ENCODE assay signal across 8 cellular contexts in the genomic region with DNA sequence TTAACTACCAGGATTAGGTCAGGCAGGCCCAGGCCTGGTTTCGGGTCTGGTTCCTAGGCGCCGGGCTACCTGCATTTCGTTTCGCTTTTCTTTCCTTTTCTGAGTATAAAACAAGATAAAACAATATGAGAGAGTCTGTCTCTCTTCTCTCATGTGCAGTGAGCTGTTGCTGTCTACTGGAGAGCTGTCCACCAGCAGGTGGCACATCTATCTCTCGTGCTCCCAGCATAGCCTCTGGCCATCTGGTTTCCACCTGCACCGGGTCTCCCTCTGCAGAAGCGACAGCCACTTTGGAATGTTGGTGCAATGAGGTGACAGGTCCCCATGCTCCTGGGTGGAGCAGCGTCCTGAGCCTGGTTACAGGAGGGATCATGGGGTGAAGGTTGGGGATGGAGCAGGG. TPM values are rescaled to one million over a fixed set of nuclear protein-coding genes. Genes with fewer than 3 reads are reported as not detected.
DNase-seq lines count a peak whose midpoint lies in the region; ATAC-seq and TF ChIP-seq lines count a peak whose summit lies in the region.

No MANE protein-coding gene starts in this region.

- H3K36me3 Mint-ChIP-seq in activated CD4-positive, alpha-beta T cell treated with anti-CD3 and anti-CD28 coated beads, Interleukin-2, amount 10 ng/mL, durations not matched to agents 7 days and 5 days (ENCODE audit: low read depth), result no peaks in the 10 kb centered on the region
- H3K36me3 Mint-ChIP-seq in natural killer cell treated with Interleukin-12 subunit alpha and Interleukin-12 subunit beta and Interleukin-15 and Interleukin-18, amount 100 ng/mL, for 72 hours, result no peaks in the 10 kb centered on the region

- TF ChIP-seq CTCF in esophagus muscularis mucosa (IDR thresholded peaks at IDR 0.05), result peak; percentile 55 to 69 (median 66)

- H3K27me3 Mint-ChIP-seq in activated CD4-positive, alpha-beta T cell treated with anti-CD3 and anti-CD28 coated beads, Interleukin-2, amount 10 ng/mL, durations not matched to agents 7 days and 5 days, result no peaks in the 10 kb centered on the region
- H3K27me3 Mint-ChIP-seq in natural killer cell treated with Interleukin-12 subunit alpha and Interleukin-12 subunit beta and Interleukin-15 and Interleukin-18, amount 100 ng/mL, for 72 hours, result peaks cover 12 to 13% of the 10 kb centered on the region in 2 donors

- H3K36me3 ChIP-seq in esophagus muscularis mucosa, result no peaks in the 10 kb centered on the region

- POLR2A ChIA-PET in activated CD4-positive, alpha-beta T cell treated with anti-CD3 and anti-CD28 coated beads, Interleukin-2, amount 10 ng/mL, durations not matched to agents 7 days and 5 days (lab: Charles Lee), result no interaction called here

- CTCF ChIA-PET in activated CD4-positive, alpha-beta T cell treated with anti-CD3 and anti-CD28 coated beads, Interleukin-2, amount 10 ng/mL, durations not matched to agents 7 days and 5 days (lab: Charles Lee), result no interaction called here

- intact Hi-C loops in esophagus muscularis mucosa (cut with DNase I), result loop anchor here (1.0 kb wide), 1 partner anchor 113 kb away; no protein-coding TSS in a partner anchor

- H3K27me3 ChIP-seq in esophagus muscularis mucosa, result no peaks in the 10 kb centered on the region

- WGBS in esophagus muscularis mucosa, result 32% methylated on average over 9 of the region's 9 CpGs

- peak overlapping the region in 1 of 4 donors; percentile 44 for H3K27ac ChIP-seq in esophagus muscularis mucosa (replicated peaks in 1 of 4)

- H3K4me3 ChIP-seq in esophagus muscularis mucosa, result no peak overlapping the region

- peaks cover 14% of the 10 kb centered on the region for H3K4me1 Mint-ChIP-seq in activated CD4-positive, alpha-beta T cell treated with anti-CD3 and anti-CD28 coated beads, Interleukin-2, amount 10 ng/mL, durations not matched to agents 7 days and 5 days
- H3K4me1 Mint-ChIP-seq in natural killer cell treated with Interleukin-12 subunit alpha and Interleukin-12 subunit beta and Interleukin-15 and Interleukin-18, amount 100 ng/mL, for 72 hours (ENCODE audit: low read depth in 2 of 2), result peaks cover 2 to 9% of the 10 kb centered on the region in 2 donors

- DNase-seq in activated effector memory CD4-positive, alpha-beta T cell treated with anti-CD3 and anti-CD28 coated beads, Interleukin-2, amount 50 U/mL, for 16 hours, result peak; percentile 66
- DNase-seq in activated effector memory CD4-positive, alpha-beta T cell treated with Interleukin-2 at 50 U/mL for 16 hours, result no peak
- DNase-seq in NCI-H1694 treated with DMSO at 0.1 percent for 48 hours (lab: John Stamatoyannopoulos, UW) (peak; percentile 84), esophagus muscularis mucosa (ENCODE audit: extremely low spot score) (no peak)
- peak; percentile 32 for DNase-seq in activated CD4-positive, alpha-beta T cell treated with anti-CD3 and anti-CD28 coated beads, Interleukin-2, amount 10 ng/mL, durations not matched to agents 7 days and 5 days
- DNase-seq in natural killer cell treated with Interleukin-12 subunit alpha and Interleukin-12 subunit beta and Interleukin-15 and Interleukin-18, amount 100 ng/mL, for 72 hours (ENCODE audit: low spot score), result no peak

- TF ChIP-seq EP300 in esophagus muscularis mucosa (IDR thresholded peaks at IDR 0.05), result no peak

- H3K4me3 Mint-ChIP-seq in activated CD4-positive, alpha-beta T cell treated with anti-CD3 and anti-CD28 coated beads, Interleukin-2, amount 10 ng/mL, durations not matched to agents 7 days and 5 days, result peak overlapping the region; percentile 2
- peak overlapping the region; percentile 42 for H3K4me3 Mint-ChIP-seq in natural killer cell treated with Interleukin-12 subunit alpha and Interleukin-12 subunit beta and Interleukin-15 and Interleukin-18, amount 100 ng/mL, for 72 hours

- H3K9me3 ChIP-seq in esophagus muscularis mucosa, result no peaks in the 10 kb centered on the region

- no peak for TF ChIP-seq POLR2A in esophagus muscularis mucosa (IDR thresholded peaks at IDR 0.05; ENCODE audit: low read depth)

- H3K27ac Mint-ChIP-seq in activated CD4-positive, alpha-beta T cell treated with anti-CD3 and anti-CD28 coated beads, Interleukin-2, amount 10 ng/mL, durations not matched to agents 7 days and 5 days, result peak overlapping the region; percentile 52
- no peak overlapping the region for H3K27ac Mint-ChIP-seq in natural killer cell treated with Interleukin-12 subunit alpha and Interleukin-12 subunit beta and Interleukin-15 and Interleukin-18, amount 100 ng/mL, for 72 hours

- no peaks in the 10 kb centered on the region for H3K9me3 Mint-ChIP-seq in activated CD4-positive, alpha-beta T cell treated with anti-CD3 and anti-CD28 coated beads, Interleukin-2, amount 10 ng/mL, durations not matched to agents 7 days and 5 days
- no peaks in the 10 kb centered on the region for H3K9me3 Mint-ChIP-seq in natural killer cell treated with Interleukin-12 subunit alpha and Interleukin-12 subunit beta and Interleukin-15 and Interleukin-18, amount 100 ng/mL, for 72 hours

- H3K4me1 ChIP-seq in esophagus muscularis mucosa, result peaks cover 0 to 11% (median 8%) of the 10 kb centered on the region in 4 donors

- peak in 1 of 2 donors; percentile 48 for ATAC-seq in natural killer cell treated with Interleukin-12 subunit alpha and Interleukin-12 subunit beta and Interleukin-15 and Interleukin-18, amount 100 ng/mL, for 72 hours
- ATAC-seq in HG03108 (IDR thresholded peaks at IDR 0.05; ENCODE audit: unreplicated experiment), result no peak
- no peak for ATAC-seq in GM19397 (IDR thresholded peaks at IDR 0.05; ENCODE audit: unreplicated experiment)

RNA-seq across cellular contexts. Expression of a gene that starts 27.7 kb away (rescaled TPM):
- total RNA-seq in activated CD4-positive, alpha-beta T cell treated with anti-CD3 and anti-CD28 coated beads, Interleukin-2, amount 10 ng/mL, durations not matched to agents 7 days and 5 days, result 1 to 10 TPM; 4.8 to 7.0 TPM
- total RNA-seq in esophagus muscularis mucosa, result not detected
- total RNA-seq in natural killer cell treated with Interleukin-12 subunit alpha and Interleukin-12 subunit beta and Interleukin-15 and Interleukin-18, amount 100 ng/mL, for 72 hours, result 1 to 10 TPM; 1.2 to 4.1 TPM

RNA-seq across cellular contexts. Expression of a gene that starts 27.8 kb away (rescaled TPM):
- under 1 TPM; 0.58 to 0.64 TPM for total RNA-seq in activated CD4-positive, alpha-beta T cell treated with anti-CD3 and anti-CD28 coated beads, Interleukin-2, amount 10 ng/mL, durations not matched to agents 7 days and 5 days
- total RNA-seq in esophagus muscularis mucosa, result under 1 TPM in 1 of 4 donors, not detected in 3; 0.13 TPM
- total RNA-seq in natural killer cell treated with Interleukin-12 subunit alpha and Interleukin-12 subunit beta and Interleukin-15 and Interleukin-18, amount 100 ng/mL, for 72 hours, result under 1 TPM; 0.07 to 0.14 TPM

Comparison
In these comparisons a context has a peak if more than half of its experiments do, and no peak if none do; other contexts are left out.
1. DNase-seq: peak in activated effector memory CD4-positive, alpha-beta T cell treated with anti-CD3 and anti-CD28 coated beads, Interleukin-2, amount 50 U/mL, for 16 hours (single experiment), NCI-H1694 treated with DMSO at 0.1 percent for 48 hours (single experiment) and activated CD4-positive, alpha-beta T cell treated with anti-CD3 and anti-CD28 coated beads, Interleukin-2, amount 10 ng/mL, durations not matched to agents 7 days and 5 days (single experiment); none in activated effector memory CD4-positive, alpha-beta T cell treated with Interleukin-2 at 50 U/mL for 16 hours (single experiment), esophagus muscularis mucosa (single experiment) and natural killer cell treated with Interleukin-12 subunit alpha and Interleukin-12 subunit beta and Interleukin-15 and Interleukin-18, amount 100 ng/mL, for 72 hours (single experiment).